In genomic region chr12:78088391-78088832, GRCh38 we compare ENCODE assay signal across 11 cellular contexts.
A peak's percentile ranks its signal among the peaks of the same experiment; 100 is the strongest.
DNase-seq lines count a peak whose midpoint lies in the region; ATAC-seq and TF ChIP-seq lines count a peak whose summit lies in the region.
"Had no signal": no experiment of that assay in that cellular context is flagged by ENCODE, and none has a peak within 500 bp of the region (broad histone marks: within the 10 kb centered on the region; RNA-seq: fewer than 3 reads in every experiment).

No MANE protein-coding gene starts in this region.

- WGBS in stomach, 5 donors: 49 to 62% (median 59%) methylated on average over 3 of the region's 3 CpGs

- DNase-seq in left ventricle myocardium inferior (no peak), Right ventricle myocardium inferior (ENCODE audit: missing footprints) (no peak), RWPE2 (ENCODE audit: low spot score) (no peak), kidney epithelial cell (ENCODE audit: low read depth) (no peak), GF-D8 (lab: John Stamatoyannopoulos, UW) (no peak), stomach (no peak), NCI-H526 treated with DMSO at 0.1 percent for 48 hours (lab: John Stamatoyannopoulos, UW) (no peak), head of caudate nucleus (no peak)
- DNase-seq: BE2C, NCI-H1048 had no signal

- TF ChIP-seq POLR2A in stomach (IDR thresholded peaks at IDR 0.05): no peak

- H3K4me3 ChIP-seq in left ventricle myocardium inferior: peak overlapping the region; percentile 50
- peak overlapping the region; percentile 12 for H3K4me3 ChIP-seq in RWPE2 (ENCODE audit: severe bottlenecking)
- peak overlapping the region; percentile 2 for H3K4me3 ChIP-seq in kidney epithelial cell (ENCODE audit: low read depth, low read length)
- H3K4me3 ChIP-seq in stomach: peak overlapping the region in 2 of 4 donors; percentile 10 to 26

- H3K4me1 ChIP-seq in left ventricle myocardium inferior: no peaks in the 10 kb centered on the region
- no peaks in the 10 kb centered on the region for H3K4me1 ChIP-seq in RWPE2 (ENCODE audit: insufficient read depth, poor library complexity, severe bottlenecking)
- no peaks in the 10 kb centered on the region for H3K4me1 ChIP-seq in stomach
- H3K4me1 ChIP-seq: BE2C had no signal

- H3K9me3 ChIP-seq in left ventricle myocardium inferior (replicated peaks): no peaks in the 10 kb centered on the region
- no peaks in the 10 kb centered on the region for H3K9me3 ChIP-seq in RWPE2 (ENCODE audit: severe bottlenecking)
- no peaks in the 10 kb centered on the region for H3K9me3 ChIP-seq in stomach
- H3K9me3 ChIP-seq: BE2C had no signal

- no peaks in the 10 kb centered on the region for H3K27me3 ChIP-seq in left ventricle myocardium inferior (ENCODE audit: low read depth)
- H3K27me3 ChIP-seq in RWPE2 (ENCODE audit: insufficient read depth, poor library complexity, severe bottlenecking): no peaks in the 10 kb centered on the region
- no peaks in the 10 kb centered on the region for H3K27me3 ChIP-seq in kidney epithelial cell (ENCODE audit: control insufficient read depth, insufficient read depth, low read length)
- no peaks in the 10 kb centered on the region for H3K27me3 ChIP-seq in stomach

- TF ChIP-seq CTCF in left ventricle myocardium inferior (IDR thresholded peaks at IDR 0.05; ENCODE audit: borderline replicate concordance) (no peak), RWPE2 (IDR thresholded peaks at IDR 0.05; ENCODE audit: poor library complexity, severe bottlenecking) (no peak), kidney epithelial cell (IDR thresholded peaks at IDR 0.05; ENCODE audit: insufficient read depth, low read length, poor library complexity, severe bottlenecking) (no peak), stomach (IDR thresholded peaks at IDR 0.05) (no peak)

- H3K27ac ChIP-seq in left ventricle myocardium inferior (replicated peaks): peak overlapping the region; percentile 39
- H3K27ac ChIP-seq in RWPE2 (ENCODE audit: poor library complexity, severe bottlenecking): no peak overlapping the region
- no peak overlapping the region for H3K27ac ChIP-seq in stomach
- H3K27ac ChIP-seq: epithelial cell of prostate had no signal

- H3K36me3 ChIP-seq in left ventricle myocardium inferior (no peaks in the 10 kb centered on the region), RWPE2 (ENCODE audit: low read depth) (no peaks in the 10 kb centered on the region), kidney epithelial cell (ENCODE audit: control insufficient read depth, insufficient read depth, low read length) (no peaks in the 10 kb centered on the region), stomach (no peaks in the 10 kb centered on the region)
- H3K36me3 ChIP-seq: BE2C had no signal

- no peak for TF ChIP-seq EP300 in stomach (IDR thresholded peaks at IDR 0.05)

- ATAC-seq in Right ventricle myocardium inferior (no peak), RWPE2 (ENCODE audit: low read depth) (no peak)

- intact Hi-C loops in left ventricle myocardium inferior (cut with micrococcal nuclease) (no loop called here), Right ventricle myocardium inferior (cut with DNase I) (no loop called here), stomach (cut with DNase I; ENCODE audit: low total_unique reads) (no loop called here), head of caudate nucleus (cut with DNase I) (no loop called here)
